ENCODE assay signal across 31 cellular contexts in the genomic region with DNA sequence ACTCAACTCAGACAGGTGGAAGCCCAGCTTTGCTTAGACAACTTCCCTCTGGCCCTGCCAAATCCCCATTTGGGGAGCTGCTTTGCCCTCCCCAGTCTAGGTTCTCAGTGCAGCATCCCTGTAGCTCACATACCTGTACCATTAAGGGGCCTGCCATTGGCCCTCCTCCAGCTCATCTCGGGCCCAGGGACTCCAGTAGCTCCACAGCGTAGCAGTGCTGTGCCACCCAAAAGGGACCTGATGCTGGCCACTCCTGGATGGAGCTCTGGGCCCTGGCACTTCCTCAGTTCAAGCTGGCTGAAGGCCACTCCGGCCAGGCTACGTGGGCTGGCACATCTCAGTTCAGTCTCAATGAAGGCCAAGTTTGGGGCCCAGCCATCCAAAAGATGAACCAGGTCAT. TPM values are rescaled to one million over a fixed set of nuclear protein-coding genes. Genes with fewer than 3 reads are reported as not detected.
"Had no signal": no experiment of that assay in that cellular context is flagged by ENCODE, and none has a peak within 500 bp of the region (broad histone marks: within the 10 kb centered on the region; RNA-seq: fewer than 3 reads in every experiment).

No MANE protein-coding gene starts in this region.

- H3K4me3 ChIP-seq: adrenal gland, ascending aorta, body of pancreas, breast epithelium, cardiac muscle cell had no signal

- H3K27ac ChIP-seq: adrenal gland, ascending aorta, body of pancreas, brain microvascular endothelial cell, breast epithelium, cardiac muscle cell had no signal

- DNase-seq: activated effector memory CD4-positive, alpha-beta T cell treated with anti-CD3 and anti-CD28 coated beads, Interleukin-2, amount 50 U/mL, for 16 hours; activated gamma-delta T cell; activated gamma-delta T cell treated with Interleukin-2 at 50 U/mL for 16 hours; activated naive CD4-positive, alpha-beta T cell; activated naive CD4-positive, alpha-beta T cell treated with anti-CD3 and anti-CD28 coated beads for 36 hours; activated naive CD4-positive, alpha-beta T cell treated with anti-CD3 and anti-CD28 coated beads, Interleukin-2, amount 10 ng/mL, durations not matched to agents 7 days and 5 days; activated naive CD4-positive, alpha-beta T cell treated with anti-CD3 and anti-CD28 coated beads, Interleukin-2, amount 50 U/mL, for 16 hours; activated naive CD4-positive, alpha-beta T cell treated with Interleukin-2 at 50 U/mL for 16 hours; activated naive CD8-positive, alpha-beta T cell treated with anti-CD3 and anti-CD28 coated beads for 36 hours; activated naive CD8-positive, alpha-beta T cell treated with anti-CD3 and anti-CD28 coated beads, Interleukin-2, amount 10 ng/mL, durations not matched to agents 7 days and 5 days; activated naive CD8-positive, alpha-beta T cell treated with anti-CD3 and anti-CD28 coated beads, Interleukin-2, amount 50 U/mL, for 24 hours; activated T-cell treated with anti-CD3 and anti-CD28 coated beads for 4 hours; activated T-cell treated with anti-CD3 and anti-CD28 coated beads, Interleukin-2, amount 50 U/mL, for 1 hour; activated T-cell treated with anti-CD3 and anti-CD28 coated beads, Interleukin-2, amount 50 U/mL, for 24 hours; activated T-cell treated with anti-CD3 and anti-CD28 coated beads, Interleukin-2, amount 50 U/mL, for 4 hours; activated T-cell treated with anti-CD3 and anti-CD28 coated beads, Interleukin-2, amount 50 U/mL, for 48 hours; activated T-cell treated with anti-CD3 and anti-CD28 coated beads, Interleukin-2, amount 50 U/mL, for 72 hours; adrenal gland; amniotic stem cell; anterior cingulate cortex; aorta; body of pancreas; brain microvascular endothelial cell; central memory CD4-positive, alpha-beta T cell; cerebellar nuclear complex had no signal

- H3K27me3 ChIP-seq: adrenal gland, ascending aorta, brain microvascular endothelial cell had no signal

- ATAC-seq: activated naive CD4-positive, alpha-beta T cell treated with anti-CD3 and anti-CD28 coated beads, Interleukin-2, amount 50 U/mL, for 72 hours; activated naive CD8-positive, alpha-beta T cell treated with anti-CD3 and anti-CD28 coated beads, Interleukin-2, amount 50 U/mL, for 24 hours; activated T-cell treated with anti-CD3 and anti-CD28 coated beads, Interleukin-2, amount 50 U/mL, for 4 hours; activated T-cell treated with anti-CD3 and anti-CD28 coated beads, Interleukin-2, amount 50 U/mL, for 72 hours; activated T-helper 17 cell treated with anti-CD3 and anti-CD28 coated beads, Interleukin-2, amount 50 U/mL, for 72 hours; body of pancreas had no signal

- H3K9me3 ChIP-seq: adrenal gland, ascending aorta, body of pancreas had no signal

- H3K36me3 ChIP-seq: adrenal gland, ascending aorta, brain microvascular endothelial cell, breast epithelium, cardiac muscle cell had no signal

- H3K4me1 ChIP-seq: adrenal gland, ascending aorta, body of pancreas, breast epithelium had no signal

RNA-seq across cellular contexts. Expression of gene LRIT1, which starts 7.4 kb away (rescaled TPM):
- polyA plus RNA-seq: adipose tissue, adrenal gland, aorta, cardiac muscle cell had no signal

RNA-seq across cellular contexts. Expression of gene LRIT2, which starts 8.6 kb away (rescaled TPM):
- polyA plus RNA-seq: adipose tissue, adrenal gland, aorta, cardiac muscle cell had no signal

RNA-seq across cellular contexts. Expression of gene RGR, which starts 10.9 kb away (rescaled TPM):
- polyA plus RNA-seq: aorta, cardiac muscle cell had no signal

RNA-seq across cellular contexts. Expression of gene CDHR1, which starts 39.6 kb away (rescaled TPM):
- polyA plus RNA-seq: aorta had no signal
